In genomic region chr15:88636654-88637053, GRCh38 we compare ENCODE assay signal across 11 cellular contexts. TPM values are rescaled to one million over a fixed set of nuclear protein-coding genes. Genes with fewer than 3 reads are reported as not detected.
DNase-seq lines count a peak whose midpoint lies in the region; ATAC-seq and TF ChIP-seq lines count a peak whose summit lies in the region.
"Had no signal": no experiment of that assay in that cellular context is flagged by ENCODE, and none has a peak within 500 bp of the region (broad histone marks: within the 10 kb centered on the region; RNA-seq: fewer than 3 reads in every experiment).

No MANE protein-coding gene starts in this region.

- no peak for TF ChIP-seq POLR2A in thyroid gland (IDR thresholded peaks at IDR 0.05)

- no peaks in the 10 kb centered on the region for H3K27me3 Mint-ChIP-seq in activated CD8-positive, alpha-beta memory T cell treated with anti-CD3 and anti-CD28 coated beads, Interleukin-2, amount 10 ng/mL, durations not matched to agents 7 days and 5 days
- H3K27me3 Mint-ChIP-seq in WTC11 (ENCODE audit: low read depth) = no peaks in the 10 kb centered on the region; the same call in 1 of the 2 replicates

- H3K27me3 ChIP-seq in foreskin keratinocyte (no peaks in the 10 kb centered on the region), thyroid gland (no peaks in the 10 kb centered on the region)

- no peak for DNase-seq in activated CD8-positive, alpha-beta memory T cell treated with anti-CD3 and anti-CD28 coated beads, Interleukin-2, amount 10 ng/mL, durations not matched to agents 7 days and 5 days
- no peak for DNase-seq in activated CD8-positive, alpha-beta memory T cell treated with anti-CD3 and anti-CD28 coated beads for 24 hours
- DNase-seq in WTC11 (ENCODE audit: low spot score) (no peak), foreskin keratinocyte (no peak), thyroid gland (no peak), G401 (ENCODE audit: low spot score) (no peak), amniotic stem cell (lab: John Stamatoyannopoulos, UW) (no peak)
- no peak for DNase-seq in activated effector memory CD4-positive, alpha-beta T cell treated with anti-CD3 and anti-CD28 coated beads, Interleukin-2, amount 50 U/mL, for 16 hours
- DNase-seq: foreskin melanocyte had no signal

- no peaks in the 10 kb centered on the region for H3K9me3 ChIP-seq in thyroid gland
- H3K9me3 ChIP-seq: thoracic aorta had no signal

- no peaks in the 10 kb centered on the region for H3K9me3 Mint-ChIP-seq in activated CD8-positive, alpha-beta memory T cell treated with anti-CD3 and anti-CD28 coated beads, Interleukin-2, amount 10 ng/mL, durations not matched to agents 7 days and 5 days (ENCODE audit: low read depth)
- no peaks in the 10 kb centered on the region for H3K9me3 Mint-ChIP-seq in WTC11

- no peaks in the 10 kb centered on the region for H3K36me3 ChIP-seq in thyroid gland

- POLR2A ChIA-PET in WTC11 (lab: Charles Lee) = no interaction called here

- H3K27ac ChIP-seq in foreskin keratinocyte = peak overlapping the region; percentile 55
- peak overlapping the region in 2 of 3 donors; percentile 43 to 98 for H3K27ac ChIP-seq in thyroid gland
- H3K27ac ChIP-seq: HL-60 had no signal

- 76 to 83% methylated on average over 5 of the region's 5 CpGs for WGBS in thyroid gland, 2 donors

- CTCF ChIA-PET in activated CD8-positive, alpha-beta memory T cell treated with anti-CD3 and anti-CD28 coated beads, Interleukin-2, amount 10 ng/mL, durations not matched to agents 7 days and 5 days (lab: Charles Lee) = interaction anchor here (1.5 to 2.9 kb wide), 2 partner anchors 10 to 12 kb away, joined by 4 to 34 read pairs; no protein-coding TSS in a partner anchor
- CTCF ChIA-PET in WTC11 (lab: Charles Lee) = interaction anchor here (0.8 to 1.2 kb wide), 2 partner anchors 124 to 169 kb away, joined by 3 read pairs; partner anchors contain the start of gene MRPS11

- H3K4me1 Mint-ChIP-seq in activated CD8-positive, alpha-beta memory T cell treated with anti-CD3 and anti-CD28 coated beads, Interleukin-2, amount 10 ng/mL, durations not matched to agents 7 days and 5 days = peaks cover 76% of the 10 kb centered on the region
- peaks cover 39% of the 10 kb centered on the region for H3K4me1 Mint-ChIP-seq in WTC11

- H3K4me3 ChIP-seq in thyroid gland (replicated peaks in 1 of 3) = no peak overlapping the region
- H3K4me3 ChIP-seq: thoracic aorta had no signal

- intact Hi-C loops in thyroid gland (cut with DNase I) = no loop called here

- in situ Hi-C loops in G401 (cut with HindIII; ENCODE audit: low sequenced_read_pairs) = no loop called here

- peak overlapping the region; percentile 99 for H3K27ac Mint-ChIP-seq in activated CD8-positive, alpha-beta memory T cell treated with anti-CD3 and anti-CD28 coated beads, Interleukin-2, amount 10 ng/mL, durations not matched to agents 7 days and 5 days
- peak overlapping the region; percentile 84 for H3K27ac Mint-ChIP-seq in WTC11

- H3K36me3 Mint-ChIP-seq in activated CD8-positive, alpha-beta memory T cell treated with anti-CD3 and anti-CD28 coated beads, Interleukin-2, amount 10 ng/mL, durations not matched to agents 7 days and 5 days = peaks cover 52% of the 10 kb centered on the region
- peaks cover 19% of the 10 kb centered on the region for H3K36me3 Mint-ChIP-seq in WTC11

- TF ChIP-seq CTCF in WTC11 (IDR thresholded peaks at IDR 0.05) (no peak), foreskin keratinocyte (conservative IDR thresholded peaks at IDR 0.05) (no peak), thyroid gland (IDR thresholded peaks at IDR 0.05) (no peak)

- H3K4me1 ChIP-seq in foreskin keratinocyte (peaks cover 12% of the 10 kb centered on the region), thyroid gland (peaks cover 35 to 36% of the 10 kb centered on the region in 2 donors)

- no peak for ATAC-seq in activated CD8-positive, alpha-beta memory T cell treated with anti-CD3 and anti-CD28 coated beads, Interleukin-2, amount 10 ng/mL, durations not matched to agents 7 days and 5 days
- ATAC-seq in WTC11 (no peak), foreskin keratinocyte (no peak)

- H3K4me3 Mint-ChIP-seq in activated CD8-positive, alpha-beta memory T cell treated with anti-CD3 and anti-CD28 coated beads, Interleukin-2, amount 10 ng/mL, durations not matched to agents 7 days and 5 days = peak overlapping the region; percentile 94
- no peak overlapping the region for H3K4me3 Mint-ChIP-seq in WTC11

TF ChIP-seq in WTC11, 78 proteins besides CTCF, POLR2A, EP300 and RAD21:
- no peak for TF ChIP-seq ZBTB43 (CRISPR knock-in tag; IDR thresholded peaks at IDR 0.05)
- TF ChIP-seq GABPB1 (CRISPR knock-in tag; IDR thresholded peaks at IDR 0.05) = no peak
- no peak for TF ChIP-seq SMAD4 (CRISPR knock-in tag; IDR thresholded peaks at IDR 0.05)
- TF ChIP-seq OVOL2 (CRISPR knock-in tag; IDR thresholded peaks at IDR 0.05; ENCODE audit: borderline replicate concordance) = no peak
- no peak for TF ChIP-seq ZNF416 (CRISPR knock-in tag; IDR thresholded peaks at IDR 0.05)
- no peak for TF ChIP-seq ZNF532 (CRISPR knock-in tag; IDR thresholded peaks at IDR 0.05; ENCODE audit: borderline replicate concordance)
- TF ChIP-seq USF1 (CRISPR knock-in tag; IDR thresholded peaks at IDR 0.05) = no peak
- TF ChIP-seq FOXP1 (CRISPR knock-in tag; IDR thresholded peaks at IDR 0.05; ENCODE audit: borderline replicate concordance) = no peak
- TF ChIP-seq ERG (CRISPR knock-in tag; IDR thresholded peaks at IDR 0.05) = no peak

RNA-seq across cellular contexts. Expression of gene ISG20, which starts 2.2 kb away (rescaled TPM):
- total RNA-seq in activated CD8-positive, alpha-beta memory T cell treated with anti-CD3 and anti-CD28 coated beads, Interleukin-2, amount 10 ng/mL, durations not matched to agents 7 days and 5 days = 100 to 1,000 TPM; 155 to 379 TPM
- total RNA-seq in WTC11 (2021) (3.8 to 5.6 TPM (median 4.5 TPM) in 3 replicates), foreskin keratinocyte (8.3 and 15.2 TPM in 2 replicates), thyroid gland (10 to 100 TPM; 14.3 to 47.8 (median 35.1) TPM)
- polyA plus RNA-seq in foreskin keratinocyte = 14.6 and 24.8 TPM in 2 replicates
- total RNA-seq in G401 (2014; rRNA removed; shearing (Covaris generic)) = 6.6 and 12.5 TPM in 2 replicates

RNA-seq across cellular contexts. Expression of gene AEN, which starts 15.5 kb away (rescaled TPM):
- total RNA-seq in activated CD8-positive, alpha-beta memory T cell treated with anti-CD3 and anti-CD28 coated beads, Interleukin-2, amount 10 ng/mL, durations not matched to agents 7 days and 5 days = 10 to 100 TPM; 55.7 to 57.4 TPM
- total RNA-seq in WTC11 (2021) (118 to 183 TPM (median 125 TPM) in 3 replicates), foreskin keratinocyte (47.6 and 50.0 TPM in 2 replicates), thyroid gland (10 to 100 TPM; 21.6 to 32.8 (median 27.3) TPM)
- polyA plus RNA-seq in foreskin keratinocyte = 25.8 and 26.6 TPM in 2 replicates
- 112 and 148 TPM in 2 replicates for total RNA-seq in G401 (2014; rRNA removed; shearing (Covaris generic))
